ENCODE assay signal across 1 cellular context in the genomic region with DNA sequence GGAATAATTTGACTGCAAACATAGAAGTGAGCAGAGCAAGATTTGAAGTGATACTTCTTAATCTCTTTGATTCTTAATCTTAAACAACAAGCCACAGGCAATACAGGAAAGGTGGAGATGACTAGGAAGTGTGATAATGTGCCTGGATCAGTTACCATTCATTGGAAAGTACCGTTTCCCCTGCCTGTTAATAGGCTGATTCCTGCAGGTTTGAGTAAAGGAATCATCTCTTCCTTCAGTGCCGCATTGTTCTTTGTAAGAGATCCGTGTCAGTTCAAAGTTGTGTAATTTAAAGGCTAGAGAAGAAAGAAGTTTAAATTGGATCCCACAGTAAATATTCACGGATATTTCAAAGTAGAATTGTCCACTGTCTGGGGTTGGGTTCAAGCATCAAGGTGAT.
TF ChIP-seq lines count a peak whose summit lies in the region.

No MANE protein-coding gene starts in this region.

TF ChIP-seq in SK-N-SH, 30 proteins besides CTCF, POLR2A, EP300 and RAD21:
- TF ChIP-seq POLR2AphosphoS5 (IDR thresholded peaks at IDR 0.05; ENCODE audit: low read depth, low read length) (0 out of 2 replicates have a peak, but pooled peaks have one; percentile 6), CHD2 (IDR thresholded peaks at IDR 0.05; ENCODE audit: low read length, partially characterized antibody) (no peak)
